ENCODE assay signal across 8 cellular contexts in the genomic region with DNA sequence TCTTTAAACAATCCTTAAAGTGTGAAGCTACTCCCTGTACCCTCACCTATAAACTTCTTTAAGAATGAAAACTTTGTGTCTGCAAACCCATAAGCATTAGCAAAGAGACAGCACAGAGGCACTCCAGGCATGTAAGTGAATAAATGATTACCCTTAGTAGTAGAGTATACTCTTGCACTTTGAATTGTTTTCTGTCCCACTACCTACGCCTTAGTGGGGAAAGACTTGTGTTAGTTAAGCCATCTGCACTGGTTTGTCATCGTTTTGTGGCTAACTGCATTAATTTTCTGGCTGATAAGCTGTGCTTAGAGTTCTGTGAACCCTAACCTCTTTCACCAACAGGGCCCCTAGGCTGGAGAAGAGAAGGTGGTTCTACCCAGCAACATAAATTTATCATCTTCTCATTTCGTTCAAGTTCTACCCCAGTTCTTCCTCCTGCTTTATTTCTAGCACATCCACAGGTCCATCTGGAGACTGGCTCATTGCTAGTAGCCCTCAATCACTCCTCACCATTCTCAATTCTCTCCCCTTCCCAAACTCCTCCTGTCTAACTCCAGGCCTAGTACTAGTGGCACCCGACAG. TPM values are rescaled to one million over a fixed set of nuclear protein-coding genes. Genes with fewer than 3 reads are reported as not detected.
DNase-seq lines count a peak whose midpoint lies in the region; ATAC-seq and TF ChIP-seq lines count a peak whose summit lies in the region.

No MANE protein-coding gene starts in this region.

- ATAC-seq in HG02588 (IDR thresholded peaks at IDR 0.05; ENCODE audit: unreplicated experiment) (no peak), HG03469 (IDR thresholded peaks at IDR 0.05; ENCODE audit: unreplicated experiment) (no peak), GM18868 (IDR thresholded peaks at IDR 0.05; ENCODE audit: unreplicated experiment) (no peak)

- H4K20me1 ChIP-seq in OCI-LY7 (ENCODE audit: insufficient read depth, low read length) (no peaks in the 10 kb centered on the region), osteoblast (ENCODE audit: insufficient read depth, low read length) (peaks cover 2% of the 10 kb centered on the region)

- peaks cover 6 to 27% of the 10 kb centered on the region in 2 donors for H3K36me3 Mint-ChIP-seq in CD4-positive, alpha-beta memory T cell

- POLR2A ChIA-PET in CD4-positive, alpha-beta memory T cell (lab: Charles Lee; ENCODE audit: partially characterized antibody): interaction anchor here (1.1 to 2.8 kb wide), 4 partner anchors 21 to 374 kb away, joined by 3 to 15 read pairs (median 3); partner anchors contain the start of genes ANKRD36, ANKRD39 and CNNM4
- POLR2A ChIA-PET in OCI-LY7 (lab: Charles Lee): interaction anchor here (0.5 to 2.9 kb wide), 3 partner anchors 24 to 252 kb away, joined by 3 to 12 read pairs (median 3); no protein-coding TSS in a partner anchor

- H3K79me2 ChIP-seq in OCI-LY7 (ENCODE audit: insufficient read depth, low read depth, low read length): peaks cover 23% of the 10 kb centered on the region
- peaks cover 30% of the 10 kb centered on the region for H3K79me2 ChIP-seq in osteoblast (ENCODE audit: insufficient read depth, low read length)

- H3K4me2 ChIP-seq in OCI-LY7 (ENCODE audit: low read length) (peak overlapping the region; percentile 86), osteoblast (ENCODE audit: insufficient read depth, low read length) (peak overlapping the region; percentile 98)

- H3K36me3 ChIP-seq in CD4-positive, alpha-beta memory T cell (ENCODE audit: insufficient read depth, low read length): peaks cover 10% of the 10 kb centered on the region
- peaks cover 35% of the 10 kb centered on the region for H3K36me3 ChIP-seq in OCI-LY7 (ENCODE audit: insufficient read depth, low read length)
- H3K36me3 ChIP-seq in osteoblast (ENCODE audit: insufficient read depth, low read length): peaks cover 17% of the 10 kb centered on the region

- H3K4me3 Mint-ChIP-seq in CD4-positive, alpha-beta memory T cell: peak overlapping the region; percentile 93 to 100 (median 98)

- DNase-seq in CD4-positive, alpha-beta memory T cell: no peak
- DNase-seq in OCI-LY7 (ENCODE audit: low spot score): no peak
- no peak for DNase-seq in epithelial cell of esophagus (ENCODE audit: low read depth)
- peak; percentile 17 for DNase-seq in osteoblast (ENCODE audit: insufficient read length, low spot score, missing footprints)
- no peak for DNase-seq in CD1c-positive myeloid dendritic cell (ENCODE audit: extremely low spot score)

- H3K4me1 Mint-ChIP-seq in CD4-positive, alpha-beta memory T cell: peaks cover 24 to 58% (median 39%) of the 10 kb centered on the region in 4 donors

- H2AFZ ChIP-seq in OCI-LY7 (ENCODE audit: low read length): peak overlapping the region; percentile 55; the same call in 1 of the 2 replicates
- peak overlapping the region; percentile 98 for H2AFZ ChIP-seq in osteoblast (ENCODE audit: low read length)

- peaks cover 36% of the 10 kb centered on the region for H3K4me1 ChIP-seq in CD4-positive, alpha-beta memory T cell (ENCODE audit: insufficient read depth, low read length)
- H3K4me1 ChIP-seq in OCI-LY7 (ENCODE audit: insufficient read depth, low read length, poor library complexity, severe bottlenecking): peaks cover 29% of the 10 kb centered on the region
- H3K4me1 ChIP-seq in osteoblast (ENCODE audit: insufficient read depth, low read length): peaks cover 16% of the 10 kb centered on the region

- intact Hi-C loops in CD4-positive, alpha-beta memory T cell (cut with micrococcal nuclease): no loop called here
- intact Hi-C loops in OCI-LY7 (cut with micrococcal nuclease; ENCODE audit: unreplicated experiment): no loop called here

- H3K9me3 Mint-ChIP-seq in CD4-positive, alpha-beta memory T cell: no peaks in the 10 kb centered on the region

- H3K4me3 ChIP-seq in CD4-positive, alpha-beta memory T cell (ENCODE audit: low read length in 2 of 2): peak overlapping the region; percentile 63 to 82
- H3K4me3 ChIP-seq in OCI-LY7 (ENCODE audit: low read depth, low read length, poor library complexity, severe bottlenecking) (peak overlapping the region; percentile 83), epithelial cell of esophagus (ENCODE audit: low read length) (peak overlapping the region; percentile 73), osteoblast (ENCODE audit: insufficient read depth, low read length) (peak overlapping the region; percentile 97)

- peak overlapping the region; percentile 75 for H3K27ac ChIP-seq in CD4-positive, alpha-beta memory T cell (ENCODE audit: low read depth, low read length)
- H3K27ac ChIP-seq in OCI-LY7 (ENCODE audit: low read depth, low read length, poor library complexity, severe bottlenecking) (peak overlapping the region; percentile 37), osteoblast (ENCODE audit: low read depth, low read length) (peak overlapping the region; percentile 77)

- peak overlapping the region; percentile 90 to 98 (median 97) for H3K27ac Mint-ChIP-seq in CD4-positive, alpha-beta memory T cell

- CTCF ChIA-PET in CD4-positive, alpha-beta memory T cell (lab: Charles Lee; ENCODE audit: partially characterized antibody): interaction anchor here (11.7 kb wide), 1 partner anchor 23 kb away, joined by 87 read pairs; the partner anchor contains the start of gene CNNM4
- CTCF ChIA-PET in OCI-LY7 (lab: Charles Lee; ENCODE audit: unreplicated experiment): no interaction called here

- BruUV-seq in OCI-LY7 (replicated peaks; lab: Mats Ljungman, UMichigan): no TSS peak

- no peaks in the 10 kb centered on the region for H3K27me3 Mint-ChIP-seq in CD4-positive, alpha-beta memory T cell

- no peaks in the 10 kb centered on the region for H3K9me2 ChIP-seq in OCI-LY7 (ENCODE audit: insufficient read depth, low read length)

- no peaks in the 10 kb centered on the region for H3K27me3 ChIP-seq in CD4-positive, alpha-beta memory T cell (ENCODE audit: insufficient read depth, low read length)
- H3K27me3 ChIP-seq in osteoblast (ENCODE audit: insufficient read depth, low read length): no peaks in the 10 kb centered on the region

- TF ChIP-seq CTCF in OCI-LY7 (conservative IDR thresholded peaks at IDR 0.05; ENCODE audit: low read length) (no peak), epithelial cell of esophagus (IDR thresholded peaks at IDR 0.05; ENCODE audit: insufficient read depth, low read depth, low read length, missing control alignments) (no peak), osteoblast (IDR thresholded peaks at IDR 0.05; ENCODE audit: extremely low read depth, low read depth, low read length) (no peak)

- no peaks in the 10 kb centered on the region for H3K9me3 ChIP-seq in CD4-positive, alpha-beta memory T cell (ENCODE audit: control insufficient read depth in 1 of 2, low read length in 2 of 2)
- no peaks in the 10 kb centered on the region for H3K9me3 ChIP-seq in OCI-LY7 (ENCODE audit: low read length)
- H3K9me3 ChIP-seq in osteoblast (ENCODE audit: low read depth, low read length): no peaks in the 10 kb centered on the region

RNA-seq across cellular contexts. Expression of gene LMAN2L, which starts 0.7 kb away (rescaled TPM):
- total RNA-seq in CD4-positive, alpha-beta memory T cell: 10 to 100 TPM; 10.1 to 12.6 TPM
- 10 to 100 TPM; 21.3 to 22.4 TPM for polyA plus RNA-seq in CD4-positive, alpha-beta memory T cell
- total RNA-seq in OCI-LY7 (2014; rRNA removed; shearing (Covaris generic)): 12.9 and 15.5 TPM in 2 replicates
- total RNA-seq in OCI-LY7 (2022) (10.8 and 11.3 TPM in 2 replicates), osteoblast (16.5 and 26.4 TPM in 2 replicates)

RNA-seq across cellular contexts. Expression of gene CNNM4, which starts 21.6 kb away (rescaled TPM):
- total RNA-seq in CD4-positive, alpha-beta memory T cell: 1 to 10 TPM; 6.7 to 7.2 TPM
- 1 to 10 TPM in 1 of 2 donors, under 1 TPM in 1; 0.94 to 5.3 TPM for polyA plus RNA-seq in CD4-positive, alpha-beta memory T cell
- 5.1 and 5.4 TPM in 2 replicates for total RNA-seq in OCI-LY7 (2014; rRNA removed; shearing (Covaris generic))
- total RNA-seq in OCI-LY7 (2022) (5.9 and 6.4 TPM in 2 replicates), osteoblast (5.0 and 5.1 TPM in 2 replicates)
